In genomic region chr20:53939554-53940355, GRCh38 we compare ENCODE assay signal across 8 cellular contexts.
DNase-seq lines count a peak whose midpoint lies in the region; ATAC-seq and TF ChIP-seq lines count a peak whose summit lies in the region.

No MANE protein-coding gene starts in this region.

- H3K4me3 ChIP-seq in cardiac fibroblast (replicated peaks in 1 of 2; ENCODE audit: low read depth in 2 of 2, low read length in 2 of 2) (no peak overlapping the region), kidney epithelial cell (ENCODE audit: low read depth, low read length) (no peak overlapping the region)

- DNase-seq in NCI-H1417 (lab: John Stamatoyannopoulos, UW): peak in 2 of 3 experiments; percentile 20 to 88
- no peak for DNase-seq in NCI-H1417 treated with DMSO at 0.1 percent for 48 hours (lab: John Stamatoyannopoulos, UW)
- peak; percentile 41 for DNase-seq in NCI-H187 treated with DMSO at 0.1 percent for 48 hours (lab: John Stamatoyannopoulos, UW)
- peak; percentile 98 for DNase-seq in cardiac fibroblast (ENCODE audit: low read depth in 2 of 2)
- DNase-seq in kidney epithelial cell (ENCODE audit: low read depth): peak; percentile 71
- DNase-seq in stimulated activated CD4-positive, alpha-beta T cell treated with anti-CD3 and anti-CD28 coated beads, Interleukin-15, amount 100 ng/mL, for 48 hours (ENCODE audit: low read depth in 2 of 2): peak; percentile 64 to 68

- H3K36me3 ChIP-seq in kidney epithelial cell (ENCODE audit: control insufficient read depth, insufficient read depth, low read length): no peaks in the 10 kb centered on the region

- peak overlapping the region; percentile 42 for H3K27ac ChIP-seq in VCaP

- TF ChIP-seq CTCF in VCaP (conservative IDR thresholded peaks at IDR 0.05) (peak; percentile 90), cardiac fibroblast (IDR thresholded peaks at IDR 0.05; ENCODE audit: low read depth, low read length) (peak; percentile 73), kidney epithelial cell (IDR thresholded peaks at IDR 0.05; ENCODE audit: insufficient read depth, low read length, poor library complexity, severe bottlenecking) (peak; percentile 72)

- no peaks in the 10 kb centered on the region for H3K27me3 ChIP-seq in kidney epithelial cell (ENCODE audit: control insufficient read depth, insufficient read depth, low read length)

- ATAC-seq in HG02798 (IDR thresholded peaks at IDR 0.05; ENCODE audit: poor library complexity, unreplicated experiment): peak; percentile 76
